In the genomic region with DNA sequence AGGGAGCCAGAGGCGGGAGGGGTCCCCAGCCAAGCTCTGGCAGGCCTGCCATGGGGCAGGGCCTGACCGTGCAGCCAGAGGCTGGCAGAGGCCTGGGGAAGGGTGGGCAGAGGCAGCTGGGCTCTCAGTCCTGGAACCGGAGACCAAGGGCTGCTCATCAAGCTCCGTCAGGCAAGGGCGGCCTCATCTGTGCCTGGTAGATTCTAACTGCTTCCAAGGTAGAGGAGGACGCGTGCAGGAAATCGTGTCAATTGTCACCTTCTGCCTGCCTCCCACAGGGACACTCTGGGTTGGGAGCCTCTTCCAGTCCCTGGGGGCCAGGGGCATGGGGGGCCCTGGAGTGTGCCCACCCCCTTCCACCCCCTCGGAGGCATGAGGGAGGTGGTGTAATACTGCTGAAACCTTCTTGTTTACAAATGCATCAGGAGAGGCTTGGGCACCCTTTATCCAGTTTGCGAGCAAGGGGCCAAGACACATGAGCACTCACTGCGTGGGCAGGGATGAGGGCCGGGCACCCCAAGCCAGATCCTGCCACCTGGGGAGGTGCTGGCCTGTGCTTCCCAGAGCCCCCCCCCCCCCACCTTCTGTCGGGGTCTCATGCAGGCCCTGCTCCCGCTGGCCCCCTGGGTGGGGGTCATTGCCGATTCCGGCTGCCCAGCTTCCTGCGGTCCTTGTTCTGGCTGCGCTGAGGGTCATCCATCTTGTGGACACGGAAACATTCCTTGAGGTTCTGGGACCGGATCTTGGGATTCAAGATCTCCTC, we compare ENCODE assay signal across 16 cellular contexts. TPM values are rescaled to one million over a fixed set of nuclear protein-coding genes. Genes with fewer than 3 reads are reported as not detected.
DNase-seq lines count a peak whose midpoint lies in the region; ATAC-seq and TF ChIP-seq lines count a peak whose summit lies in the region.
"Had no signal": no experiment of that assay in that cellular context is flagged by ENCODE, and none has a peak within 500 bp of the region (broad histone marks: within the 10 kb centered on the region; RNA-seq: fewer than 3 reads in every experiment).

No MANE protein-coding gene starts in this region.

- 88% methylated on average over 20 of the region's 20 CpGs for WGBS in right cardiac atrium

- TF ChIP-seq CTCF in RWPE1 (conservative IDR thresholded peaks at IDR 0.05; ENCODE audit: low read depth): no peak

- H3K9me3 ChIP-seq in right cardiac atrium (ENCODE audit: control insufficient read depth, low read length): no peaks in the 10 kb centered on the region

- peak; percentile 22 for DNase-seq in Right ventricle myocardium superior
- no peak for DNase-seq in right cardiac atrium
- DNase-seq in RWPE1 (ENCODE audit: low spot score): no peak
- peak; percentile 53 for DNase-seq in medulla oblongata (ENCODE audit: extremely low spot score)
- peak in 9 of 49 donors; percentile 19 to 42 (median 30) for DNase-seq in substantia nigra (lab: John Stamatoyannopoulos, UW)
- no peak for DNase-seq in activated CD4-positive, alpha-beta T cell treated with anti-CD3 and anti-CD28 coated beads, Interleukin-2, amount 50 U/mL, for 1 hour
- no peak for DNase-seq in AML-193 (lab: John Stamatoyannopoulos, UW)
- DNase-seq: Calu3; CD4-positive, alpha-beta T cell; DMS79; Kasumi-1; NCI-H1105 treated with DMSO at 0.1 percent for 48 hours; NCI-H187; NCI-H446; PC-9 had no signal

- H3K27me3 ChIP-seq in right cardiac atrium (ENCODE audit: control insufficient read depth, insufficient read depth): no peaks in the 10 kb centered on the region

- ATAC-seq in Right ventricle myocardium superior (ENCODE audit: poor library complexity) (no peak), right cardiac atrium (no peak), GM21825 (IDR thresholded peaks at IDR 0.05; ENCODE audit: unreplicated experiment) (no peak)

- POLR2A ChIA-PET in RWPE1 (lab: Yijun Ruan, JAX; ENCODE audit: low non-redundant PET): no interaction called here

- no peaks in the 10 kb centered on the region for H3K4me1 ChIP-seq in right cardiac atrium (ENCODE audit: control insufficient read depth, insufficient read depth, low read length)

- no peak overlapping the region for H3K4me3 ChIP-seq in right cardiac atrium (ENCODE audit: low read length)
- H3K4me3 ChIP-seq: PC-9 had no signal

- intact Hi-C loops in Right ventricle myocardium superior (cut with DNase I): loop anchor here (10.0 kb wide), 1 partner anchor 156 kb away; the partner anchor contains the start of gene NEU2
- intact Hi-C loops in right cardiac atrium (cut with DNase I): loop anchor here in 1 of 4 donors (10.0 kb wide), 1 partner anchor 376 kb away; the partner anchor contains the start of gene ATG16L1

- H3K27ac ChIP-seq in right cardiac atrium (ENCODE audit: low read length): no peak overlapping the region
- H3K27ac ChIP-seq in RWPE1: peak overlapping the region; percentile 72
- H3K27ac ChIP-seq in substantia nigra (ENCODE audit: low read depth, low read length, poor library complexity, severe bottlenecking): peak overlapping the region; percentile 37
- H3K27ac ChIP-seq: PC-9 had no signal

- CTCF ChIA-PET in RWPE1 (lab: Yijun Ruan, JAX): interaction anchor here (0.5 kb wide), 1 partner anchor 353 kb away, joined by 4 read pairs; no protein-coding TSS in a partner anchor

RNA-seq across cellular contexts. Expression of gene SNORC, which starts 9.0 kb away (rescaled TPM):
- 0.70 TPM for total RNA-seq in Right ventricle myocardium superior
- total RNA-seq in right cardiac atrium: 1 to 10 TPM in 3 of 4 donors, under 1 TPM in 1; 0.86 to 1.9 (median 1.3) TPM
- 0.59 TPM for polyA plus RNA-seq in right cardiac atrium

Comparison
In these comparisons a context has a peak if more than half of its experiments do, and no peak if none do; other contexts are left out.
1. DNase-seq: peak in Right ventricle myocardium superior (single experiment) and medulla oblongata (single experiment); none in right cardiac atrium (0 of 3), RWPE1 (single experiment), activated CD4-positive, alpha-beta T cell treated with anti-CD3 and anti-CD28 coated beads, Interleukin-2, amount 50 U/mL, for 1 hour (single experiment) and AML-193 (0 of 2).